Comparison of ENCODE assay signal across 11 cellular contexts in genomic region chr2:129061079-129061785, GRCh38.
DNase-seq lines count a peak whose midpoint lies in the region; ATAC-seq and TF ChIP-seq lines count a peak whose summit lies in the region.
"Had no signal": no experiment of that assay in that cellular context is flagged by ENCODE, and none has a peak within 500 bp of the region (broad histone marks: within the 10 kb centered on the region; RNA-seq: fewer than 3 reads in every experiment).

No MANE protein-coding gene starts in this region.

- H4K20me1 ChIP-seq in MM.1S (ENCODE audit: insufficient read depth, low read length), result no peaks in the 10 kb centered on the region

- no peak overlapping the region for H3K4me3 Mint-ChIP-seq in chondrocyte (ENCODE audit: unreplicated experiment)

- no peaks in the 10 kb centered on the region for H3K36me3 Mint-ChIP-seq in chondrocyte (ENCODE audit: low read depth)

- peak; percentile 82 for ATAC-seq in GM21723 (IDR thresholded peaks at IDR 0.05; ENCODE audit: unreplicated experiment)
- ATAC-seq in HG03139 (IDR thresholded peaks at IDR 0.05; ENCODE audit: unreplicated experiment), result no peak

- H3K4me1 Mint-ChIP-seq in chondrocyte (ENCODE audit: low read depth), result peaks cover 30% of the 10 kb centered on the region

- no peaks in the 10 kb centered on the region for H3K9me3 Mint-ChIP-seq in chondrocyte (ENCODE audit: low read depth)

- H3K27me3 ChIP-seq in GM06990 (replicated peaks; ENCODE audit: control insufficient read depth, insufficient read depth, low read length) (no peaks in the 10 kb centered on the region), MM.1S (replicated peaks; ENCODE audit: insufficient read depth, low read length) (no peaks in the 10 kb centered on the region)

- H3K27ac Mint-ChIP-seq in chondrocyte (ENCODE audit: unreplicated experiment), result peak overlapping the region; percentile 90
- H3K27ac Mint-ChIP-seq: progenitor cell of endocrine pancreas had no signal

- H3K4me1 ChIP-seq in MM.1S (ENCODE audit: low read length), result no peaks in the 10 kb centered on the region

- H3K4me2 ChIP-seq in MM.1S (ENCODE audit: low read depth, low read length), result no peak overlapping the region

- H3K9me3 ChIP-seq in MM.1S (replicated peaks; ENCODE audit: insufficient read depth, low read length), result no peaks in the 10 kb centered on the region

- H3K4me3 ChIP-seq in GM06990 (replicated peaks; ENCODE audit: low read depth, low read length) (no peak overlapping the region), MM.1S (ENCODE audit: low read length) (no peak overlapping the region)

- no peak for TF ChIP-seq CTCF in GM06990 (IDR thresholded peaks at IDR 0.05; ENCODE audit: insufficient read depth, low read length, poor library complexity, severe bottlenecking)
- no peak for TF ChIP-seq CTCF in MM.1S (IDR thresholded peaks at IDR 0.05; ENCODE audit: low read length)
- TF ChIP-seq CTCF in chondrocyte (IDR thresholded peaks at IDR 0.05), result no peak

- no peaks in the 10 kb centered on the region for H3F3A ChIP-seq in MM.1S (ENCODE audit: insufficient read depth, low read length)

- DNase-seq in GM06990 (ENCODE audit: extremely low read depth, insufficient read length) (peak; percentile 64), MM.1S (peak; percentile 17), chondrocyte (ENCODE audit: low spot score) (no peak), NCI-H1417 (lab: John Stamatoyannopoulos, UW) (no peak), DMS79 treated with DMSO at 0.1 percent for 48 hours (lab: John Stamatoyannopoulos, UW) (no peak)
- no peak for DNase-seq in NK-92 treated with Interleukin-12 subunit alpha and Interleukin-12 subunit beta, amount 100 ng/mL, for 24 hours (lab: John Stamatoyannopoulos, UW)
- DNase-seq: NCI-H1930, WERI-Rb-1 had no signal

- H3K36me3 ChIP-seq in GM06990 (ENCODE audit: control insufficient read depth, insufficient read depth, low read length) (no peaks in the 10 kb centered on the region), MM.1S (replicated peaks; ENCODE audit: insufficient read depth, low read length) (no peaks in the 10 kb centered on the region)
- H3K36me3 ChIP-seq: WERI-Rb-1 had no signal

- H3K9ac ChIP-seq in MM.1S (ENCODE audit: low read length), result no peak overlapping the region

- peaks cover 5% of the 10 kb centered on the region for H3K27me3 Mint-ChIP-seq in chondrocyte (ENCODE audit: low read depth)

- no peak overlapping the region for H2AFZ ChIP-seq in MM.1S (ENCODE audit: low read length)

- no peaks in the 10 kb centered on the region for H3K9me2 ChIP-seq in MM.1S (replicated peaks; ENCODE audit: insufficient read depth, low read length)

- no peaks in the 10 kb centered on the region for H3K79me2 ChIP-seq in MM.1S (ENCODE audit: low read length)

- H3K27ac ChIP-seq in MM.1S (ENCODE audit: low read length), result no peak overlapping the region
- H3K27ac ChIP-seq: WERI-Rb-1 had no signal

Comparison
In these comparisons a context has a peak if more than half of its experiments do, and no peak if none do; other contexts are left out.
1. DNase-seq: peak in GM06990 (single experiment) and MM.1S (single experiment); none in chondrocyte (single experiment), NCI-H1417 (0 of 3), NK-92 treated with Interleukin-12 subunit alpha and Interleukin-12 subunit beta, amount 100 ng/mL, for 24 hours (single experiment) and DMS79 treated with DMSO at 0.1 percent for 48 hours (single experiment).